11 cellular contexts compared by ENCODE assay signal in the genomic region with DNA sequence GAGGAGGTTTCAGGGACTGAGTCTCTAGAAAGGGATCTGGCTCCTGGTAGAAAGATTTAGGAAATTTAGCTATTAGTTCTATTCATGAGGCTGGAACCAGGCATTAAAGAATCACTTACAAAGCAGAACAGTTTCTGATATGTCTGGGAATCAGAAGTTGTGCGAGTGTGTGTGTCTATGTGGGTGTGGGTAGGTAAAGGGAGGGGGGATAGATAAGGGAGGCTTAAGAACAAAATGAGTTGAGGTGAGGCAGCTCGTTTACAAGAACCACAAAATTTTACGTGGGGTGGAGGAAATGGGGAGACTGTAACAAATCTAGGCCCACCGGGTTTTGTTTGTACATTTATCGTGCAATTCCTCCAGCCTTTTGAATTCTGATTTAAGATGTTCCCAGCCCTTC.
"Had no signal": no experiment of that assay in that cellular context is flagged by ENCODE, and none has a peak within 500 bp of the region (broad histone marks: within the 10 kb centered on the region; RNA-seq: fewer than 3 reads in every experiment).

No MANE protein-coding gene starts in this region.

- H2AFZ ChIP-seq: GM23248, GM23338 had no signal

- H3K4me1 ChIP-seq: HAP-1 had no signal

- H3K9ac ChIP-seq: GM23248 had no signal

- H3K4me1 Mint-ChIP-seq: GM23338, H9 had no signal

- H3K27ac Mint-ChIP-seq: GM23338, HFFc6 had no signal

- H3K4me3 Mint-ChIP-seq: GM23338, H9, HFFc6 had no signal

- ATAC-seq: GM23338, HCT116 had no signal

- H3K4me3 ChIP-seq: GM23248, GM23338, HAP-1 had no signal

- H3K27ac ChIP-seq: GM23248 had no signal

- H3K36me3 ChIP-seq: HAP-1 had no signal

- H3K4me2 ChIP-seq: GM23338 had no signal

- H3K9me3 ChIP-seq: HAP-1 had no signal

- FAIRE-seq: H1, H54 had no signal

- DNase-seq: GM23248, GOT3, H7, H9, HCEC 1CT, HFFc6 had no signal
